In the genomic region with DNA sequence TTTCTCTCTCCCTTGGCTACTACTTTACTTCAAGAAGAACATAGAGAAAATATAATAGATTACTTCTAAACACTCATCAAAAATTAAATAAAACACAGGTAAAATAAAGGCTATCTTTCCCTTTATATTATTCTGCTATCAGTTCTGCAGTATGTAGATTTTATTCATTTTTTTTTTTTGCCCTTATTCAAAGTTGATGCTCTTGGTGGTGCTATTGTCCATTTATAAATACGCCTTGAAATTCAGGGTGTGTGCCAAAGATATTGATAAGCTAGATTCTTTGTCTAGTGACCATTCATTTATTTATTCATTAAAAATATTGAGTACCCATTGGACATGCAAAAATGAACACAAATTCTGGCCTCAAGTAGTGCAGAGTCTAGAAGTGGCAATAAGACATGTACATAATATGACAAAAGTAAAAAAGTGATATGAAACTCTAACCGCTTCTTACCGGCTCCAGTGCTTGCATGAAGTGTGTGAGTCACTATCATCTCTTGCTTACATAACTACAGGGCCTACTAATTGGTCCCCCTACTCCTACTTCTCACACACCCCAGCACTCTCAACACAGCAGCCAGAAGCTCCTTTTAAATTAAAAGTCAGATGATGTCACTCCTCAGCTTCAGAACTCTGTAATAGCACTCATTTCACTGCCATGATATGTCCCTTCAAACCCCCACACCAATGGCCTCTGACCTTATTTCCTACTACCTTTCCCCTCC, we compare ENCODE assay signal across 1 cellular context.
TF ChIP-seq lines count a peak whose summit lies in the region.

No MANE protein-coding gene starts in this region.

TF ChIP-seq in SK-N-SH, 30 proteins besides CTCF, POLR2A, EP300 and RAD21 (continued from another document):
- TF ChIP-seq, protein P1, sequence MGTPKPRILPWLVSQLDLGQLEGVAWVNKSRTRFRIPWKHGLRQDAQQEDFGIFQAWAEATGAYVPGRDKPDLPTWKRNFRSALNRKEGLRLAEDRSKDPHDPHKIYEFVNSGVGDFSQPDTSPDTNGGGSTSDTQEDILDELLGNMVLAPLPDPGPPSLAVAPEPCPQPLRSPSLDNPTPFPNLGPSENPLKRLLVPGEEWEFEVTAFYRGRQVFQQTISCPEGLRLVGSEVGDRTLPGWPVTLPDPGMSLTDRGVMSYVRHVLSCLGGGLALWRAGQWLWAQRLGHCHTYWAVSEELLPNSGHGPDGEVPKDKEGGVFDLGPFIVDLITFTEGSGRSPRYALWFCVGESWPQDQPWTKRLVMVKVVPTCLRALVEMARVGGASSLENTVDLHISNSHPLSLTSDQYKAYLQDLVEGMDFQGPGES (IDR thresholded peaks at IDR 0.05; ENCODE audit: low read depth, low read length): no peak
- no peak for TF ChIP-seq FOXJ3 (CRISPR knock-in tag; IDR thresholded peaks at IDR 0.05)
- no peak for TF ChIP-seq GABPA (IDR thresholded peaks at IDR 0.05; ENCODE audit: low read depth)
- no peak for TF ChIP-seq CHD2 (IDR thresholded peaks at IDR 0.05; ENCODE audit: low read length, partially characterized antibody)
- no peak for TF ChIP-seq MXI1 (IDR thresholded peaks at IDR 0.05; ENCODE audit: low read depth, low read length)
- TF ChIP-seq SMC3 (IDR thresholded peaks at IDR 0.05; ENCODE audit: low read depth, low read length): no peak
- TF ChIP-seq NRF1 (IDR thresholded peaks at IDR 0.05; ENCODE audit: low read depth, low read length): no peak
- TF ChIP-seq TAF1 (IDR thresholded peaks at IDR 0.05; ENCODE audit: borderline replicate concordance, low read depth, low read length): no peak
- no peak for TF ChIP-seq NFIC (IDR thresholded peaks at IDR 0.05; ENCODE audit: borderline replicate concordance)
- TF ChIP-seq ELF1 (IDR thresholded peaks at IDR 0.05): no peak
- no peak for TF ChIP-seq JUND (IDR thresholded peaks at IDR 0.05)
TF ChIP-seq in SK-N-SH: peak in this region for 0.
